Comparison of ENCODE assay signal across 8 cellular contexts in genomic region chr5:134174841-134175839, GRCh38. TPM values are rescaled to one million over a fixed set of nuclear protein-coding genes. Genes with fewer than 3 reads are reported as not detected.
DNase-seq lines count a peak whose midpoint lies in the region; ATAC-seq and TF ChIP-seq lines count a peak whose summit lies in the region.

No MANE protein-coding gene starts in this region.

- CTCF ChIA-PET in CD4-positive, alpha-beta memory T cell (lab: Charles Lee; ENCODE audit: partially characterized antibody) = interaction anchor here (1.3 to 4.7 kb wide), 2 partner anchors 25 to 135 kb away, joined by 4 to 35 read pairs; no protein-coding TSS in a partner anchor
- CTCF ChIA-PET in WTC11 (lab: Charles Lee) = interaction anchor here (1.1 kb wide), 1 partner anchor 136 kb away, joined by 3 read pairs; no protein-coding TSS in a partner anchor

- no peak overlapping the region for H2AFZ ChIP-seq in smooth muscle cell (ENCODE audit: low read depth)

- no peaks in the 10 kb centered on the region for H3K9me3 ChIP-seq in CD4-positive, alpha-beta memory T cell (ENCODE audit: control insufficient read depth in 1 of 2, low read length in 2 of 2)
- no peaks in the 10 kb centered on the region for H3K9me3 ChIP-seq in HUES64 (ENCODE audit: insufficient read depth, low read depth, low read length)
- no peaks in the 10 kb centered on the region for H3K9me3 ChIP-seq in smooth muscle cell (replicated peaks; ENCODE audit: low read depth)

- peaks cover 30 to 56% (median 43%) of the 10 kb centered on the region in 4 donors for H3K4me1 Mint-ChIP-seq in CD4-positive, alpha-beta memory T cell
- H3K4me1 Mint-ChIP-seq in WTC11 (peaks cover 15% of the 10 kb centered on the region), glutamatergic neuron (ENCODE audit: low read depth, unreplicated experiment) (peaks cover 8% of the 10 kb centered on the region)

- H3K9ac ChIP-seq in HUES64 (ENCODE audit: low read depth, low read length) (peak overlapping the region; percentile 89), smooth muscle cell (ENCODE audit: low read depth) (peak overlapping the region; percentile 100)

- peak overlapping the region; percentile 97 for H3K27ac ChIP-seq in CD4-positive, alpha-beta memory T cell (ENCODE audit: low read depth, low read length)
- H3K27ac ChIP-seq in HUES64 (ENCODE audit: low read depth, low read length) = peak overlapping the region; percentile 99; the same call in 1 of the 2 replicates
- H3K27ac ChIP-seq in smooth muscle cell (ENCODE audit: low read depth) = peak overlapping the region; percentile 97

- peaks cover 63% of the 10 kb centered on the region for H3K79me2 ChIP-seq in smooth muscle cell (ENCODE audit: low read depth)

- POLR2A ChIA-PET in CD4-positive, alpha-beta memory T cell (lab: Charles Lee; ENCODE audit: partially characterized antibody) = interaction anchor here (0.8 to 6.2 kb wide), 18 partner anchors 7 to 351 kb away, joined by 3 to 119 read pairs (median 6); partner anchors contain the start of genes PPP2CA and UBE2B
- POLR2A ChIA-PET in WTC11 (lab: Charles Lee) = interaction anchor here (0.9 to 2.7 kb wide), 3 partner anchors 13 to 583 kb away, joined by 3 to 26 read pairs (median 3); partner anchors contain the start of genes DDX46 and PPP2CA

- intact Hi-C loops in CD4-positive, alpha-beta memory T cell (cut with micrococcal nuclease) = loop anchor here (10.0 kb wide), 1 partner anchor 350 kb away; the partner anchor contains the start of gene JADE2

- peaks cover 56% of the 10 kb centered on the region for H3K4me1 ChIP-seq in CD4-positive, alpha-beta memory T cell (ENCODE audit: insufficient read depth, low read length)
- peaks cover 16% of the 10 kb centered on the region for H3K4me1 ChIP-seq in HUES64 (ENCODE audit: insufficient read depth, low read length)
- peaks cover 20% of the 10 kb centered on the region for H3K4me1 ChIP-seq in smooth muscle cell (ENCODE audit: low read depth)

- H3K27me3 Mint-ChIP-seq in CD4-positive, alpha-beta memory T cell = no peaks in the 10 kb centered on the region
- H3K27me3 Mint-ChIP-seq in WTC11 (ENCODE audit: low read depth) = no peaks in the 10 kb centered on the region
- peaks cover 4% of the 10 kb centered on the region for H3K27me3 Mint-ChIP-seq in glutamatergic neuron (ENCODE audit: unreplicated experiment)

- peak overlapping the region; percentile 98 to 99 (median 98) for H3K4me3 Mint-ChIP-seq in CD4-positive, alpha-beta memory T cell
- peak overlapping the region; percentile 93 for H3K4me3 Mint-ChIP-seq in WTC11
- peak overlapping the region; percentile 97 for H3K4me3 Mint-ChIP-seq in glutamatergic neuron (ENCODE audit: unreplicated experiment)

- ATAC-seq in WTC11 = no peak
- ATAC-seq in HG03565 (IDR thresholded peaks at IDR 0.05; ENCODE audit: unreplicated experiment) = no peak
- ATAC-seq in omental fat pad (ENCODE audit: low FRiP score) = no peak
- no peak for ATAC-seq in GM18520 (IDR thresholded peaks at IDR 0.05; ENCODE audit: unreplicated experiment)

- WGBS in HUES64 = 28% methylated on average over 10 of the region's 10 CpGs
- 25% methylated on average over 10 of the region's 10 CpGs for WGBS in smooth muscle cell (ENCODE audit: low lambda C conversion rate)

- TF ChIP-seq CTCF in WTC11 (IDR thresholded peaks at IDR 0.05) (no peak), glutamatergic neuron (IDR thresholded peaks at IDR 0.05; ENCODE audit: partially characterized antibody, unreplicated experiment) (no peak), smooth muscle cell (IDR thresholded peaks at IDR 0.05; ENCODE audit: borderline replicate concordance, insufficient read depth, poor library complexity, severe bottlenecking) (no peak), omental fat pad (IDR thresholded peaks at IDR 0.05) (no peak)

- peaks cover 0 to 2% (median 0%) of the 10 kb centered on the region in 8 donors for H3K9me3 Mint-ChIP-seq in CD4-positive, alpha-beta memory T cell
- H3K9me3 Mint-ChIP-seq in WTC11 (no peaks in the 10 kb centered on the region), glutamatergic neuron (ENCODE audit: unreplicated experiment) (peaks cover 4% of the 10 kb centered on the region)

- H3F3A ChIP-seq in smooth muscle cell (ENCODE audit: low read depth) = peaks cover 3% of the 10 kb centered on the region

- H3K27ac Mint-ChIP-seq in CD4-positive, alpha-beta memory T cell = peak overlapping the region; percentile 30 to 99 (median 79)
- H3K27ac Mint-ChIP-seq in WTC11 (no peak overlapping the region; the same call in 1 of the 2 replicates), glutamatergic neuron (ENCODE audit: unreplicated experiment) (peak overlapping the region; percentile 62)

- H4K20me1 ChIP-seq in smooth muscle cell (ENCODE audit: low read depth) = peaks cover 65% of the 10 kb centered on the region

- peak overlapping the region; percentile 100 for H3K4me2 ChIP-seq in smooth muscle cell

- H3K27me3 ChIP-seq in CD4-positive, alpha-beta memory T cell (ENCODE audit: insufficient read depth, low read length) = no peaks in the 10 kb centered on the region
- no peaks in the 10 kb centered on the region for H3K27me3 ChIP-seq in HUES64 (ENCODE audit: insufficient read depth, low read length)
- H3K27me3 ChIP-seq in smooth muscle cell (ENCODE audit: low read depth) = no peaks in the 10 kb centered on the region

- H3K36me3 ChIP-seq in CD4-positive, alpha-beta memory T cell (ENCODE audit: insufficient read depth, low read length) = peaks cover 33% of the 10 kb centered on the region
- peaks cover 36% of the 10 kb centered on the region for H3K36me3 ChIP-seq in HUES64 (ENCODE audit: insufficient read depth, low read length)
- H3K36me3 ChIP-seq in smooth muscle cell (ENCODE audit: low read depth) = peaks cover 17% of the 10 kb centered on the region

- peak overlapping the region; percentile 71 to 89 for H3K4me3 ChIP-seq in CD4-positive, alpha-beta memory T cell (ENCODE audit: low read length in 2 of 2)
- H3K4me3 ChIP-seq in HUES64 (ENCODE audit: low read length) = peak overlapping the region; percentile 79
- peak overlapping the region; percentile 91 for H3K4me3 ChIP-seq in smooth muscle cell

- peaks cover 26 to 46% of the 10 kb centered on the region in 2 donors for H3K36me3 Mint-ChIP-seq in CD4-positive, alpha-beta memory T cell
- peaks cover 35% of the 10 kb centered on the region for H3K36me3 Mint-ChIP-seq in WTC11
- peaks cover 4% of the 10 kb centered on the region for H3K36me3 Mint-ChIP-seq in glutamatergic neuron (ENCODE audit: unreplicated experiment)

- DNase-seq in CD4-positive, alpha-beta memory T cell = no peak
- no peak for DNase-seq in WTC11 (ENCODE audit: low spot score)
- no peak for DNase-seq in glutamatergic neuron
- DNase-seq in smooth muscle cell (lab: John Stamatoyannopoulos, UW; ENCODE audit: unreplicated experiment) = no peak
- no peak for DNase-seq in omental fat pad (ENCODE audit: low spot score)

TF ChIP-seq in WTC11, 78 proteins besides CTCF, POLR2A, EP300 and RAD21 (continues in another document):
- TF ChIP-seq ZNF232 (CRISPR knock-in tag; IDR thresholded peaks at IDR 0.05) (no peak), FOXP1 (CRISPR knock-in tag; IDR thresholded peaks at IDR 0.05; ENCODE audit: borderline replicate concordance) (no peak), USF1 (CRISPR knock-in tag; IDR thresholded peaks at IDR 0.05) (no peak), ZNF121 (CRISPR knock-in tag; IDR thresholded peaks at IDR 0.05) (no peak), ZNF396 (CRISPR knock-in tag; IDR thresholded peaks at IDR 0.05; ENCODE audit: borderline replicate concordance) (no peak), ERG (CRISPR knock-in tag; IDR thresholded peaks at IDR 0.05) (no peak), NR3C1 (CRISPR knock-in tag; conservative IDR thresholded peaks at IDR 0.05; ENCODE audit: low read depth) (no peak), ZBTB21 (CRISPR knock-in tag; IDR thresholded peaks at IDR 0.05; ENCODE audit: borderline replicate concordance) (no peak), IRF1 (CRISPR knock-in tag; IDR thresholded peaks at IDR 0.05) (no peak)

RNA-seq across cellular contexts. Expression of gene SKP1, which starts 1.6 kb away (rescaled TPM):
- total RNA-seq in CD4-positive, alpha-beta memory T cell = 100 to 1,000 TPM; 234 to 246 TPM
- 1,000 to 10,000 TPM; 1,076 to 1,639 TPM for polyA plus RNA-seq in CD4-positive, alpha-beta memory T cell
- polyA plus RNA-seq in HUES64 (2013, experiment 1 of 2) = 454 TPM
- polyA plus RNA-seq in HUES64 (2013, experiment 2 of 2) = 523 TPM
- 280 to 303 TPM (median 285 TPM) in 3 replicates for total RNA-seq in WTC11 (2021)
- total RNA-seq in glutamatergic neuron (ENCODE audit: unreplicated experiment) = 345 TPM
- total RNA-seq in smooth muscle cell = 620 and 658 TPM in 2 replicates
- polyA plus RNA-seq in smooth muscle cell = 735 and 739 TPM in 2 replicates
- 100 to 1,000 TPM; 121 to 219 (median 211) TPM for total RNA-seq in omental fat pad

RNA-seq across cellular contexts. Expression of gene PPP2CA, which starts 50.7 kb away (rescaled TPM):
- 100 to 1,000 TPM; 106 to 108 TPM for total RNA-seq in CD4-positive, alpha-beta memory T cell
- polyA plus RNA-seq in CD4-positive, alpha-beta memory T cell = 100 to 1,000 TPM; 209 to 258 TPM
- 218 TPM for polyA plus RNA-seq in HUES64 (2013, experiment 1 of 2)
- polyA plus RNA-seq in HUES64 (2013, experiment 2 of 2) = 210 TPM
- total RNA-seq in WTC11 (2021) = 178 to 186 TPM (median 178 TPM) in 3 replicates
- total RNA-seq in glutamatergic neuron (ENCODE audit: unreplicated experiment) = 193 TPM
- total RNA-seq in smooth muscle cell = 82.4 and 178 TPM in 2 replicates
- polyA plus RNA-seq in smooth muscle cell = 243 and 244 TPM in 2 replicates
- 100 to 1,000 TPM; 101 to 244 (median 132) TPM for total RNA-seq in omental fat pad
